Comparison of ENCODE assay signal across 29 cellular contexts in genomic region chr2:117330611-117331010, GRCh38.
"Had no signal": no experiment of that assay in that cellular context is flagged by ENCODE, and none has a peak within 500 bp of the region (broad histone marks: within the 10 kb centered on the region; RNA-seq: fewer than 3 reads in every experiment).

No MANE protein-coding gene starts in this region.

- H3K4me3 Mint-ChIP-seq: activated CD4-positive, alpha-beta memory T cell treated with anti-CD3 and anti-CD28 coated beads, Interleukin-2, amount 10 ng/mL, durations not matched to agents 7 days and 5 days; activated CD4-positive, alpha-beta T cell treated with anti-CD3 and anti-CD28 coated beads for 36 hours; activated naive CD4-positive, alpha-beta T cell treated with anti-CD3 and anti-CD28 coated beads, Interleukin-2, amount 50 U/mL, for 24 hours; activated T-cell treated with anti-CD3 and anti-CD28 coated beads, Interleukin-2, amount 50 U/mL, for 24 hours; activated T-helper 1 cell treated with anti-CD3 and anti-CD28 coated beads, Interleukin-12 subunit alpha, Interleukin-12 subunit beta, Interleukin-2, Interleukin-4 antibody, amounts not matched to agents 30 ng/mL and 10 ng/mL and 1 ng/mL, durations not matched to agents 14 hours and 24 hours and 36 hours had no signal

- H3K27ac ChIP-seq: breast epithelium, KMS-11, Peyer's patch, RWPE1, SJCRH30, WERI-Rb-1 had no signal

- H3K4me1 Mint-ChIP-seq: activated CD4-positive, alpha-beta memory T cell treated with anti-CD3 and anti-CD28 coated beads, Interleukin-2, amount 10 ng/mL, durations not matched to agents 7 days and 5 days; activated CD4-positive, alpha-beta T cell treated with anti-CD3 and anti-CD28 coated beads for 36 hours; activated naive CD4-positive, alpha-beta T cell treated with anti-CD3 and anti-CD28 coated beads, Interleukin-2, amount 50 U/mL, for 24 hours had no signal

- H3K36me3 ChIP-seq: breast epithelium, Peyer's patch, SJCRH30, WERI-Rb-1 had no signal

- H3K9me3 ChIP-seq: breast epithelium, Peyer's patch, SJCRH30 had no signal

- H3K4me2 ChIP-seq: KMS-11, SK-N-SH had no signal

- H3K27me3 ChIP-seq: breast epithelium, Peyer's patch had no signal

- H3K27me3 Mint-ChIP-seq: activated CD4-positive, alpha-beta memory T cell treated with anti-CD3 and anti-CD28 coated beads, Interleukin-2, amount 10 ng/mL, durations not matched to agents 7 days and 5 days; activated CD4-positive, alpha-beta T cell treated with anti-CD3 and anti-CD28 coated beads for 36 hours; activated naive CD4-positive, alpha-beta T cell treated with anti-CD3 and anti-CD28 coated beads, Interleukin-2, amount 50 U/mL, for 24 hours; activated T-cell treated with anti-CD3 and anti-CD28 coated beads, Interleukin-2, amount 50 U/mL, for 24 hours had no signal

- DNase-seq: activated CD4-positive, alpha-beta memory T cell treated with anti-CD3 and anti-CD28 coated beads, Interleukin-2, amount 10 ng/mL, durations not matched to agents 7 days and 5 days; activated CD4-positive, alpha-beta T cell treated with anti-CD3 and anti-CD28 coated beads for 36 hours; activated CD4-positive, alpha-beta T cell treated with anti-CD3 and anti-CD28 coated beads, Interleukin-2, amount 50 U/mL, for 1 hour; activated effector memory CD4-positive, alpha-beta T cell treated with Interleukin-2 at 50 U/mL for 16 hours; activated naive CD4-positive, alpha-beta T cell; activated T-cell treated with anti-CD3 and anti-CD28 coated beads, Interleukin-2, amount 50 U/mL, for 24 hours; aorta; NCI-H1092; NCI-H1417 treated with DMSO at 0.1 percent for 48 hours; NCI-H1694; NCI-H2029; NCI-H2107; NCI-H2171 treated with DMSO at 0.1 percent for 48 hours; NCI-H345; NCI-H510A; NCI-H69; NK-92 treated with Interleukin-12 subunit alpha and Interleukin-12 subunit beta, amount 100 ng/mL, for 24 hours; OCI-M1; Peyer's patch; Right ventricle myocardium superior; SJCRH30; SK-N-SH; T-helper 1 cell; WERI-Rb-1 had no signal

- H3K27ac Mint-ChIP-seq: activated CD4-positive, alpha-beta memory T cell treated with anti-CD3 and anti-CD28 coated beads, Interleukin-2, amount 10 ng/mL, durations not matched to agents 7 days and 5 days; activated CD4-positive, alpha-beta T cell treated with anti-CD3 and anti-CD28 coated beads for 36 hours; activated naive CD4-positive, alpha-beta T cell treated with anti-CD3 and anti-CD28 coated beads, Interleukin-2, amount 50 U/mL, for 24 hours; activated T-cell treated with anti-CD3 and anti-CD28 coated beads, Interleukin-2, amount 50 U/mL, for 24 hours; activated T-helper 1 cell treated with anti-CD3 and anti-CD28 coated beads, Interleukin-12 subunit alpha, Interleukin-12 subunit beta, Interleukin-2, Interleukin-4 antibody, amounts not matched to agents 30 ng/mL and 10 ng/mL and 1 ng/mL, durations not matched to agents 14 hours and 24 hours and 36 hours had no signal

- H3K4me1 ChIP-seq: breast epithelium, Peyer's patch, SJCRH30 had no signal

- H3K9me3 Mint-ChIP-seq: activated naive CD4-positive, alpha-beta T cell treated with anti-CD3 and anti-CD28 coated beads, Interleukin-2, amount 50 U/mL, for 24 hours; activated T-helper 1 cell treated with anti-CD3 and anti-CD28 coated beads, Interleukin-12 subunit alpha, Interleukin-12 subunit beta, Interleukin-2, Interleukin-4 antibody, amounts not matched to agents 30 ng/mL and 10 ng/mL and 1 ng/mL, durations not matched to agents 14 hours and 24 hours and 36 hours had no signal

- ATAC-seq: activated CD4-positive, alpha-beta T cell treated with anti-CD3 and anti-CD28 coated beads for 36 hours had no signal

- H3K36me3 Mint-ChIP-seq: activated naive CD4-positive, alpha-beta T cell treated with anti-CD3 and anti-CD28 coated beads, Interleukin-2, amount 50 U/mL, for 24 hours had no signal

- H3K4me3 ChIP-seq: breast epithelium, Peyer's patch, SJCRH30 had no signal
